1 cellular context compared by ENCODE assay signal in the genomic region with DNA sequence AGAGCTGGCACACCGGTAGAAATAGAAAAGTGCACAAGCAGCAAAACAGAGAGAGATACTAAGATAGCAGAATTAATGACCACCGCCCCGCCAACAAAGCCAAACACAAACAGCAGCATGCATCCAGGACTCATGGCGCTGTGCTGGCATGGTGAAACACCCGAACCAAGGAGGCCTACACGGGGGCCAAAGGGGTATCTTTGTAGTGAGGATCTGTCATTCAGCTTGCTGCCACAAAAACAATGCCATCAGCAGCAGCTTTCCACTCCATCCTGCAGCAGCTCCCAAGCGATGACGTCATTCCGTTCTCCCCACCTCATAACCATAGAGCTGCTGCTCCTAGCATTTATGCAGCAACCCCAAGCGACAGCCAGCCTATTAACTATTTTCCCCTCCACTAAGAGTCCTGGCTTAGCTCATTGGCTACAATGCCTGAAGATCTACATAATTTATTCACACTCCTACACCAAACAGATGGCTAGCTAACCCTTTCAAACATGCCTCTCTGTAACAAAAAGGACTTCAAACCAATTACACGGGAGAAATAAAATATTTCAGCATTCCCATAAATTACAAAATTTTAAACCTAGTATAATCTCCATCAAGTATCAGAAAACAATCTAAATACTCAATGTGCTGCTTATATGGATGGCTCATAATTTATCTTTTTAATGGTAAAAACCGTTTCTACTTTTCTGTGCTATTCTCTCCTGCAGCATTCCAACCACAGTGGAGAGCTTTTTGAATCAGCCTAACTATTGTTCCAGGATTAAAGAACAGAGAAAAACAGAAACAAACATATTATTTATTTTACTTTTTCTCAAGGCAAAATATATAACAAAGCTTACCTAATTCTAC.
TF ChIP-seq lines count a peak whose summit lies in the region.

No MANE protein-coding gene starts in this region.

TF ChIP-seq in HEK293, 187 proteins besides CTCF, POLR2A, EP300 and RAD21 (continued from another document):
- TF ChIP-seq, protein P1, sequence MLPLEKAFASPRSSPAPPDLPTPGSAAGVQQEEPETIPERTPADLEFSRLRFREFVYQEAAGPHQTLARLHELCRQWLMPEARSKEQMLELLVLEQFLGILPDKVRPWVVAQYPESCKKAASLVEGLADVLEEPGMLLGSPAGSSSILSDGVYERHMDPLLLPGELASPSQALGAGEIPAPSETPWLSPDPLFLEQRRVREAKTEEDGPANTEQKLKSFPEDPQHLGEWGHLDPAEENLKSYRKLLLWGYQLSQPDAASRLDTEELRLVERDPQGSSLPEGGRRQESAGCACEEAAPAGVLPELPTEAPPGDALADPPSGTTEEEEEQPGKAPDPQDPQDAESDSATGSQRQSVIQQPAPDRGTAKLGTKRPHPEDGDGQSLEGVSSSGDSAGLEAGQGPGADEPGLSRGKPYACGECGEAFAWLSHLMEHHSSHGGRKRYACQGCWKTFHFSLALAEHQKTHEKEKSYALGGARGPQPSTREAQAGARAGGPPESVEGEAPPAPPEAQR (tag by site-specific recombination; IDR thresholded peaks at IDR 0.05), result 0 out of 2 replicates have a peak, but pooled peaks have one; percentile 64
- TF ChIP-seq, protein P2, sequence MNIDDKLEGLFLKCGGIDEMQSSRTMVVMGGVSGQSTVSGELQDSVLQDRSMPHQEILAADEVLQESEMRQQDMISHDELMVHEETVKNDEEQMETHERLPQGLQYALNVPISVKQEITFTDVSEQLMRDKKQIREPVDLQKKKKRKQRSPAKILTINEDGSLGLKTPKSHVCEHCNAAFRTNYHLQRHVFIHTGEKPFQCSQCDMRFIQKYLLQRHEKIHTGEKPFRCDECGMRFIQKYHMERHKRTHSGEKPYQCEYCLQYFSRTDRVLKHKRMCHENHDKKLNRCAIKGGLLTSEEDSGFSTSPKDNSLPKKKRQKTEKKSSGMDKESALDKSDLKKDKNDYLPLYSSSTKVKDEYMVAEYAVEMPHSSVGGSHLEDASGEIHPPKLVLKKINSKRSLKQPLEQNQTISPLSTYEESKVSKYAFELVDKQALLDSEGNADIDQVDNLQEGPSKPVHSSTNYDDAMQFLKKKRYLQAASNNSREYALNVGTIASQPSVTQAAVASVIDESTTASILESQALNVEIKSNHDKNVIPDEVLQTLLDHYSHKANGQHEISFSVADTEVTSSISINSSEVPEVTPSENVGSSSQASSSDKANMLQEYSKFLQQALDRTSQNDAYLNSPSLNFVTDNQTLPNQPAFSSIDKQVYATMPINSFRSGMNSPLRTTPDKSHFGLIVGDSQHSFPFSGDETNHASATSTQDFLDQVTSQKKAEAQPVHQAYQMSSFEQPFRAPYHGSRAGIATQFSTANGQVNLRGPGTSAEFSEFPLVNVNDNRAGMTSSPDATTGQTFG (tag by site-specific recombination; IDR thresholded peaks at IDR 0.05; ENCODE audit: borderline replicate concordance), result no peak
- TF ChIP-seq, protein P3, sequence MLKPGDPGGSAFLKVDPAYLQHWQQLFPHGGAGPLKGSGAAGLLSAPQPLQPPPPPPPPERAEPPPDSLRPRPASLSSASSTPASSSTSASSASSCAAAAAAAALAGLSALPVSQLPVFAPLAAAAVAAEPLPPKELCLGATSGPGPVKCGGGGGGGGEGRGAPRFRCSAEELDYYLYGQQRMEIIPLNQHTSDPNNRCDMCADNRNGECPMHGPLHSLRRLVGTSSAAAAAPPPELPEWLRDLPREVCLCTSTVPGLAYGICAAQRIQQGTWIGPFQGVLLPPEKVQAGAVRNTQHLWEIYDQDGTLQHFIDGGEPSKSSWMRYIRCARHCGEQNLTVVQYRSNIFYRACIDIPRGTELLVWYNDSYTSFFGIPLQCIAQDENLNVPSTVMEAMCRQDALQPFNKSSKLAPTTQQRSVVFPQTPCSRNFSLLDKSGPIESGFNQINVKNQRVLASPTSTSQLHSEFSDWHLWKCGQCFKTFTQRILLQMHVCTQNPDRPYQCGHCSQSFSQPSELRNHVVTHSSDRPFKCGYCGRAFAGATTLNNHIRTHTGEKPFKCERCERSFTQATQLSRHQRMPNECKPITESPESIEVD (tag by site-specific recombination; IDR thresholded peaks at IDR 0.05), result peak; percentile 98
- TF ChIP-seq, protein P4, sequence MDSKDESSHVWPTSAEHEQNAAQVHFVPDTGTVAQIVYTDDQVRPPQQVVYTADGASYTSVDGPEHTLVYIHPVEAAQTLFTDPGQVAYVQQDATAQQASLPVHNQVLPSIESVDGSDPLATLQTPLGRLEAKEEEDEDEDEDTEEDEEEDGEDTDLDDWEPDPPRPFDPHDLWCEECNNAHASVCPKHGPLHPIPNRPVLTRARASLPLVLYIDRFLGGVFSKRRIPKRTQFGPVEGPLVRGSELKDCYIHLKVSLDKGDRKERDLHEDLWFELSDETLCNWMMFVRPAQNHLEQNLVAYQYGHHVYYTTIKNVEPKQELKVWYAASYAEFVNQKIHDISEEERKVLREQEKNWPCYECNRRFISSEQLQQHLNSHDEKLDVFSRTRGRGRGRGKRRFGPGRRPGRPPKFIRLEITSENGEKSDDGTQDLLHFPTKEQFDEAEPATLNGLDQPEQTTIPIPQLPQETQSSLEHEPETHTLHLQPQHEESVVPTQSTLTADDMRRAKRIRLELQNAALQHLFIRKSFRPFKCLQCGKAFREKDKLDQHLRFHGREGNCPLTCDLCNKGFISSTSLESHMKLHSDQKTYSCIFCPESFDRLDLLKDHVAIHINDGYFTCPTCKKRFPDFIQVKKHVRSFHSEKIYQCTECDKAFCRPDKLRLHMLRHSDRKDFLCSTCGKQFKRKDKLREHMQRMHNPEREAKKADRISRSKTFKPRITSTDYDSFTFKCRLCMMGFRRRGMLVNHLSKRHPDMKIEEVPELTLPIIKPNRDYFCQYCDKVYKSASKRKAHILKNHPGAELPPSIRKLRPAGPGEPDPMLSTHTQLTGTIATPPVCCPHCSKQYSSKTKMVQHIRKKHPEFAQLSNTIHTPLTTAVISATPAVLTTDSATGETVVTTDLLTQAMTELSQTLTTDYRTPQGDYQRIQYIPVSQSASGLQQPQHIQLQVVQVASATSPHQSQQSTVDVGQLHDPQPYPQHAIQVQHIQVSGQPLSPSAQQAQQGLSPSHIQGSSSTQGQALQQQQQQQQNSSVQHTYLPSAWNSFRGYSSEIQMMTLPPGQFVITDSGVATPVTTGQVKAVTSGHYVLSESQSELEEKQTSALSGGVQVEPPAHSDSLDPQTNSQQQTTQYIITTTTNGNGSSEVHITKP (tag by site-specific recombination; IDR thresholded peaks at IDR 0.05), result peak; percentile 86
- TF ChIP-seq, protein P5, sequence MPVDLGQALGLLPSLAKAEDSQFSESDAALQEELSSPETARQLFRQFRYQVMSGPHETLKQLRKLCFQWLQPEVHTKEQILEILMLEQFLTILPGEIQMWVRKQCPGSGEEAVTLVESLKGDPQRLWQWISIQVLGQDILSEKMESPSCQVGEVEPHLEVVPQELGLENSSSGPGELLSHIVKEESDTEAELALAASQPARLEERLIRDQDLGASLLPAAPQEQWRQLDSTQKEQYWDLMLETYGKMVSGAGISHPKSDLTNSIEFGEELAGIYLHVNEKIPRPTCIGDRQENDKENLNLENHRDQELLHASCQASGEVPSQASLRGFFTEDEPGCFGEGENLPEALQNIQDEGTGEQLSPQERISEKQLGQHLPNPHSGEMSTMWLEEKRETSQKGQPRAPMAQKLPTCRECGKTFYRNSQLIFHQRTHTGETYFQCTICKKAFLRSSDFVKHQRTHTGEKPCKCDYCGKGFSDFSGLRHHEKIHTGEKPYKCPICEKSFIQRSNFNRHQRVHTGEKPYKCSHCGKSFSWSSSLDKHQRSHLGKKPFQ (tag by site-specific recombination; IDR thresholded peaks at IDR 0.05), result no peak
- TF ChIP-seq ZNF366 (tag by site-specific recombination; conservative IDR thresholded peaks at IDR 0.05) (peak; percentile 86), ZNF785 (tag by site-specific recombination; IDR thresholded peaks at IDR 0.05) (no peak), HOXD13 (CRISPR knock-in tag; IDR thresholded peaks at IDR 0.05; ENCODE audit: borderline replicate concordance) (no peak), ZNF311 (tag by site-specific recombination; IDR thresholded peaks at IDR 0.05; ENCODE audit: borderline replicate concordance) (no peak), ZNF837 (tag by site-specific recombination; IDR thresholded peaks at IDR 0.05) (no peak), ZNF510 (tag by site-specific recombination; IDR thresholded peaks at IDR 0.05; ENCODE audit: insufficient replicate concordance) (no peak), ZBTB7A (tag by site-specific recombination; IDR thresholded peaks at IDR 0.05; ENCODE audit: low read depth) (no peak), ZNF501 (tag by site-specific recombination; IDR thresholded peaks at IDR 0.05) (no peak), GLI2 (tag by site-specific recombination; IDR thresholded peaks at IDR 0.05; ENCODE audit: borderline replicate concordance, low read depth) (no peak), ZNF169 (tag by site-specific recombination; IDR thresholded peaks at IDR 0.05) (no peak)
TF ChIP-seq in HEK293: peak in this region for 65.
